1 cellular context compared by ENCODE assay signal in genomic region chr11:23679981-23680380, GRCh38.
TF ChIP-seq lines count a peak whose summit lies in the region.

No MANE protein-coding gene starts in this region.

TF ChIP-seq in HepG2, 621 proteins besides CTCF, POLR2A, EP300 and RAD21 (continued from another document):
- TF ChIP-seq, protein P1, sequence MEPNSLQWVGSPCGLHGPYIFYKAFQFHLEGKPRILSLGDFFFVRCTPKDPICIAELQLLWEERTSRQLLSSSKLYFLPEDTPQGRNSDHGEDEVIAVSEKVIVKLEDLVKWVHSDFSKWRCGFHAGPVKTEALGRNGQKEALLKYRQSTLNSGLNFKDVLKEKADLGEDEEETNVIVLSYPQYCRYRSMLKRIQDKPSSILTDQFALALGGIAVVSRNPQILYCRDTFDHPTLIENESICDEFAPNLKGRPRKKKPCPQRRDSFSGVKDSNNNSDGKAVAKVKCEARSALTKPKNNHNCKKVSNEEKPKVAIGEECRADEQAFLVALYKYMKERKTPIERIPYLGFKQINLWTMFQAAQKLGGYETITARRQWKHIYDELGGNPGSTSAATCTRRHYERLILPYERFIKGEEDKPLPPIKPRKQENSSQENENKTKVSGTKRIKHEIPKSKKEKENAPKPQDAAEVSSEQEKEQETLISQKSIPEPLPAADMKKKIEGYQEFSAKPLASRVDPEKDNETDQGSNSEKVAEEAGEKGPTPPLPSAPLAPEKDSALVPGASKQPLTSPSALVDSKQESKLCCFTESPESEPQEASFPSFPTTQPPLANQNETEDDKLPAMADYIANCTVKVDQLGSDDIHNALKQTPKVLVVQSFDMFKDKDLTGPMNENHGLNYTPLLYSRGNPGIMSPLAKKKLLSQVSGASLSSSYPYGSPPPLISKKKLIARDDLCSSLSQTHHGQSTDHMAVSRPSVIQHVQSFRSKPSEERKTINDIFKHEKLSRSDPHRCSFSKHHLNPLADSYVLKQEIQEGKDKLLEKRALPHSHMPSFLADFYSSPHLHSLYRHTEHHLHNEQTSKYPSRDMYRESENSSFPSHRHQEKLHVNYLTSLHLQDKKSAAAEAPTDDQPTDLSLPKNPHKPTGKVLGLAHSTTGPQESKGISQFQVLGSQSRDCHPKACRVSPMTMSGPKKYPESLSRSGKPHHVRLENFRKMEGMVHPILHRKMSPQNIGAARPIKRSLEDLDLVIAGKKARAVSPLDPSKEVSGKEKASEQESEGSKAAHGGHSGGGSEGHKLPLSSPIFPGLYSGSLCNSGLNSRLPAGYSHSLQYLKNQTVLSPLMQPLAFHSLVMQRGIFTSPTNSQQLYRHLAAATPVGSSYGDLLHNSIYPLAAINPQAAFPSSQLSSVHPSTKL (CRISPR knock-in tag; IDR thresholded peaks at IDR 0.05), result no peak
- TF ChIP-seq SP1 (IDR thresholded peaks at IDR 0.05) (no peak), SP1 (CRISPR knock-in tag; IDR thresholded peaks at IDR 0.05) (no peak), GATAD2A (CRISPR knock-in tag; IDR thresholded peaks at IDR 0.05) (no peak), ZNF773 (CRISPR knock-in tag; IDR thresholded peaks at IDR 0.05; ENCODE audit: borderline replicate concordance) (no peak), HNF1B (CRISPR knock-in tag; IDR thresholded peaks at IDR 0.05) (no peak), ZNF776 (CRISPR knock-in tag; IDR thresholded peaks at IDR 0.05) (no peak), IRF2 (CRISPR knock-in tag; IDR thresholded peaks at IDR 0.05) (no peak)
- TF ChIP-seq, protein P2, sequence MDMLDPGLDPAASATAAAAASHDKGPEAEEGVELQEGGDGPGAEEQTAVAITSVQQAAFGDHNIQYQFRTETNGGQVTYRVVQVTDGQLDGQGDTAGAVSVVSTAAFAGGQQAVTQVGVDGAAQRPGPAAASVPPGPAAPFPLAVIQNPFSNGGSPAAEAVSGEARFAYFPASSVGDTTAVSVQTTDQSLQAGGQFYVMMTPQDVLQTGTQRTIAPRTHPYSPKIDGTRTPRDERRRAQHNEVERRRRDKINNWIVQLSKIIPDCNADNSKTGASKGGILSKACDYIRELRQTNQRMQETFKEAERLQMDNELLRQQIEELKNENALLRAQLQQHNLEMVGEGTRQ (IDR thresholded peaks at IDR 0.05; ENCODE audit: low read depth, low read length), result no peak
- TF ChIP-seq, protein P2 (CRISPR knock-in tag; IDR thresholded peaks at IDR 0.05; ENCODE audit: borderline replicate concordance), result no peak
- TF ChIP-seq, protein P3, sequence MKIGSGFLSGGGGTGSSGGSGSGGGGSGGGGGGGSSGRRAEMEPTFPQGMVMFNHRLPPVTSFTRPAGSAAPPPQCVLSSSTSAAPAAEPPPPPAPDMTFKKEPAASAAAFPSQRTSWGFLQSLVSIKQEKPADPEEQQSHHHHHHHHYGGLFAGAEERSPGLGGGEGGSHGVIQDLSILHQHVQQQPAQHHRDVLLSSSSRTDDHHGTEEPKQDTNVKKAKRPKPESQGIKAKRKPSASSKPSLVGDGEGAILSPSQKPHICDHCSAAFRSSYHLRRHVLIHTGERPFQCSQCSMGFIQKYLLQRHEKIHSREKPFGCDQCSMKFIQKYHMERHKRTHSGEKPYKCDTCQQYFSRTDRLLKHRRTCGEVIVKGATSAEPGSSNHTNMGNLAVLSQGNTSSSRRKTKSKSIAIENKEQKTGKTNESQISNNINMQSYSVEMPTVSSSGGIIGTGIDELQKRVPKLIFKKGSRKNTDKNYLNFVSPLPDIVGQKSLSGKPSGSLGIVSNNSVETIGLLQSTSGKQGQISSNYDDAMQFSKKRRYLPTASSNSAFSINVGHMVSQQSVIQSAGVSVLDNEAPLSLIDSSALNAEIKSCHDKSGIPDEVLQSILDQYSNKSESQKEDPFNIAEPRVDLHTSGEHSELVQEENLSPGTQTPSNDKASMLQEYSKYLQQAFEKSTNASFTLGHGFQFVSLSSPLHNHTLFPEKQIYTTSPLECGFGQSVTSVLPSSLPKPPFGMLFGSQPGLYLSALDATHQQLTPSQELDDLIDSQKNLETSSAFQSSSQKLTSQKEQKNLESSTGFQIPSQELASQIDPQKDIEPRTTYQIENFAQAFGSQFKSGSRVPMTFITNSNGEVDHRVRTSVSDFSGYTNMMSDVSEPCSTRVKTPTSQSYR (CRISPR knock-in tag; IDR thresholded peaks at IDR 0.05; ENCODE audit: borderline replicate concordance), result no peak
